ENCODE assay signal across 16 cellular contexts in genomic region chr17:11506635-11507034, GRCh38.
DNase-seq lines count a peak whose midpoint lies in the region; ATAC-seq, FAIRE-seq and TF ChIP-seq lines count a peak whose summit lies in the region.
"Had no signal": no experiment of that assay in that cellular context is flagged by ENCODE, and none has a peak within 500 bp of the region (broad histone marks: within the 10 kb centered on the region; RNA-seq: fewer than 3 reads in every experiment).

No MANE protein-coding gene starts in this region.

- no peaks in the 10 kb centered on the region for H3K9me3 ChIP-seq in A673 (ENCODE audit: low read depth, low read length, poor library complexity, severe bottlenecking)
- no peaks in the 10 kb centered on the region for H3K9me3 ChIP-seq in SJCRH30 (replicated peaks)
- H3K9me3 ChIP-seq: BLaER1, SJSA1, uterus had no signal

- CTCF ChIA-PET in A673 (lab: Charles Lee), result interaction anchor here (0.5 kb wide), 1 partner anchor 266 kb away, joined by 12 read pairs; no protein-coding TSS in a partner anchor

- H3K4me3 ChIP-seq in A673 (ENCODE audit: low read depth, low read length, poor library complexity, severe bottlenecking) (no peak overlapping the region), SJCRH30 (no peak overlapping the region)
- H3K4me3 ChIP-seq: BLaER1, SJSA1, uterus had no signal

- H3K27me3 ChIP-seq in A673 (replicated peaks; ENCODE audit: insufficient read depth, low read depth, low read length, poor library complexity) (no peaks in the 10 kb centered on the region), SJCRH30 (no peaks in the 10 kb centered on the region)
- H3K27me3 ChIP-seq: BLaER1, SJSA1, uterus had no signal

- no peaks in the 10 kb centered on the region for H3K36me3 ChIP-seq in A673 (ENCODE audit: insufficient read depth, low read length, poor library complexity, severe bottlenecking)
- no peaks in the 10 kb centered on the region for H3K36me3 ChIP-seq in SJCRH30
- H3K36me3 ChIP-seq: BLaER1, SJSA1, uterus had no signal

- POLR2A ChIA-PET in A673 (lab: Charles Lee; ENCODE audit: low non-redundant PET), result interaction anchor here (1.0 kb wide), 1 partner anchor 9 kb away, joined by 5 read pairs; no protein-coding TSS in a partner anchor

- intact Hi-C loops in A673 (cut with micrococcal nuclease; ENCODE audit: unreplicated experiment), result no loop called here

- ATAC-seq in GM18861 (IDR thresholded peaks at IDR 0.05; ENCODE audit: unreplicated experiment) (no peak), GM21515 (IDR thresholded peaks at IDR 0.05; ENCODE audit: unreplicated experiment) (no peak)
- ATAC-seq: naive thymus-derived CD8-positive, alpha-beta T cell had no signal

- no peak for FAIRE-seq in HTR-8/SVneo (lab: Jason Lieb, UNC)
- FAIRE-seq: islet of Langerhans had no signal

- DNase-seq in A673 (ENCODE audit: low spot score) (peak; percentile 91), HT1080 (ENCODE audit: low read depth) (peak; percentile 41), SJCRH30 (peak; percentile 20 to 65), iPS-NIHi7 (ENCODE audit: extremely low spot score) (peak; percentile 80), NCI-H774 (lab: John Stamatoyannopoulos, UW) (no peak), HTR-8/SVneo (ENCODE audit: insufficient read length, low spot score) (no peak)
- DNase-seq: activated gamma-delta T cell; IMR-90; naive thymus-derived CD8-positive, alpha-beta T cell; stimulated activated CD8-positive, alpha-beta memory T cell treated with anti-CD3 and anti-CD28 coated beads, Interleukin-4, amount 100 ng/mL, for 48 hours; uterus had no signal

- H3K4me1 ChIP-seq in A673 (ENCODE audit: insufficient read depth, low read length, poor library complexity, severe bottlenecking) (peaks cover 21% of the 10 kb centered on the region), SJCRH30 (no peaks in the 10 kb centered on the region)
- H3K4me1 ChIP-seq: SJSA1, uterus had no signal

- no TSS peak for BruUV-seq in A673 (replicated peaks; lab: Mats Ljungman, UMichigan)

- H3K27ac ChIP-seq in A673 (ENCODE audit: low read depth, low read length, poor library complexity, severe bottlenecking) (no peak overlapping the region), SJCRH30 (no peak overlapping the region)
- H3K27ac ChIP-seq: BLaER1, SJSA1, uterus had no signal

- no peak for TF ChIP-seq CTCF in A673 (conservative IDR thresholded peaks at IDR 0.05; ENCODE audit: low read depth, low read length)

Comparison
In these comparisons a context has a peak if more than half of its experiments do, and no peak if none do; other contexts are left out.
1. DNase-seq: peak in A673 (single experiment), HT1080 (single experiment), SJCRH30 (2 of 2) and iPS-NIHi7 (single experiment); none in NCI-H774 (single experiment) and HTR-8/SVneo (single experiment).